8 cellular contexts compared by ENCODE assay signal in genomic region chr13:114130708-114131580, GRCh38. TPM values are rescaled to one million over a fixed set of nuclear protein-coding genes. Genes with fewer than 3 reads are reported as not detected.
DNase-seq lines count a peak whose midpoint lies in the region; ATAC-seq and TF ChIP-seq lines count a peak whose summit lies in the region.

No MANE protein-coding gene starts in this region.

- TF ChIP-seq POLR2A in heart left ventricle (IDR thresholded peaks at IDR 0.05) = no peak

- H3K4me1 ChIP-seq in SJSA1 (replicated peaks) (peaks cover 52% of the 10 kb centered on the region), heart left ventricle (peaks cover 0 to 64% (median 46%) of the 10 kb centered on the region in 12 donors)

- peak; percentile 98 for DNase-seq in EH (ENCODE audit: low read depth)
- peak; percentile 50 for DNase-seq in HPDE6-E6E7 (ENCODE audit: extremely low spot score)
- peak; percentile 86 to 87 for DNase-seq in SJSA1 (ENCODE audit: low read depth in 1 of 2, low spot score in 2 of 2)
- DNase-seq in amniotic epithelial cell (ENCODE audit: low read depth) = peak; percentile 94
- peak in 4 of 5 donors; percentile 52 to 73 (median 64) for DNase-seq in heart left ventricle
- DNase-seq in posterior cingulate gyrus = peak in 8 of 10 donors; percentile 36 to 92 (median 52)
- no peak for DNase-seq in left lobe of liver (ENCODE audit: low spot score)

- WGBS in heart left ventricle, 4 donors = 9 to 17% (median 12%) methylated on average over 21 to 35 of the region's 35 CpGs

- H3K9me3 ChIP-seq in SJSA1 (replicated peaks) (0 out of 2 replicates have a peak, but pooled peaks cover 3% of the 10 kb centered on the region), heart left ventricle (no peaks in the 10 kb centered on the region)

- intact Hi-C loops in heart left ventricle (cut with DNase I) = loop anchor here in 4 of 10 donors (2.0 to 10.0 kb wide), 4 partner anchors 64 to 180 kb away; no protein-coding TSS in a partner anchor
- intact Hi-C loops in posterior cingulate gyrus (cut with DNase I) = loop anchor here (5.0 to 10.0 kb wide), 2 partner anchors 66 to 104 kb away; no protein-coding TSS in a partner anchor

- H3K36me3 ChIP-seq in SJSA1 (peaks cover 19% of the 10 kb centered on the region), heart left ventricle (no peaks in the 10 kb centered on the region)

- H3K27ac ChIP-seq in SJSA1 = peak overlapping the region; percentile 84
- H3K27ac ChIP-seq in heart left ventricle = peak overlapping the region; percentile 39 to 94 (median 77)

- peak; percentile 25 to 59 (median 37) for ATAC-seq in heart left ventricle
- no peak for ATAC-seq in GM18873 (IDR thresholded peaks at IDR 0.05; ENCODE audit: low FRiP score, unreplicated experiment)
- no peak for ATAC-seq in left lobe of liver

- H3K4me3 ChIP-seq in SJSA1 (peak overlapping the region; percentile 96), heart left ventricle (peak overlapping the region; percentile 71 to 99 (median 88))

- H3K27me3 ChIP-seq in SJSA1 (replicated peaks) (no peaks in the 10 kb centered on the region), heart left ventricle (no peaks in the 10 kb centered on the region)

- TF ChIP-seq CTCF in heart left ventricle (IDR thresholded peaks at IDR 0.05) = peak in 1 of 12 donors; percentile 2

RNA-seq across cellular contexts. Expression of gene RASA3, which starts 1.5 kb away (rescaled TPM):
- 17.2 and 19.8 TPM in 2 replicates for total RNA-seq in SJSA1 (2014; rRNA removed; shearing (Covaris generic))
- total RNA-seq in heart left ventricle (10 to 100 TPM in 5 of 9 donors, 1 to 10 TPM in 4; 7.2 to 24.2 (median 10.5) TPM), left lobe of liver (4.5 TPM)
- 1 to 10 TPM; 4.8 to 9.0 TPM for polyA plus RNA-seq in heart left ventricle

RNA-seq across cellular contexts. Expression of gene CFAP97D2, which starts 48.1 kb away (rescaled TPM):
- total RNA-seq in SJSA1 (2014; rRNA removed; shearing (Covaris generic)) = 0.08 TPM in 1 of 2 replicates, not detected in the other
- total RNA-seq in heart left ventricle (not detected), left lobe of liver (not detected)
- polyA plus RNA-seq in heart left ventricle = not detected

Comparison
In these comparisons a context has a peak if more than half of its experiments do, and no peak if none do; other contexts are left out.
1. ATAC-seq: peak in heart left ventricle (4 of 4); none in GM18873 (single experiment) and left lobe of liver (single experiment).